In the genomic region with DNA sequence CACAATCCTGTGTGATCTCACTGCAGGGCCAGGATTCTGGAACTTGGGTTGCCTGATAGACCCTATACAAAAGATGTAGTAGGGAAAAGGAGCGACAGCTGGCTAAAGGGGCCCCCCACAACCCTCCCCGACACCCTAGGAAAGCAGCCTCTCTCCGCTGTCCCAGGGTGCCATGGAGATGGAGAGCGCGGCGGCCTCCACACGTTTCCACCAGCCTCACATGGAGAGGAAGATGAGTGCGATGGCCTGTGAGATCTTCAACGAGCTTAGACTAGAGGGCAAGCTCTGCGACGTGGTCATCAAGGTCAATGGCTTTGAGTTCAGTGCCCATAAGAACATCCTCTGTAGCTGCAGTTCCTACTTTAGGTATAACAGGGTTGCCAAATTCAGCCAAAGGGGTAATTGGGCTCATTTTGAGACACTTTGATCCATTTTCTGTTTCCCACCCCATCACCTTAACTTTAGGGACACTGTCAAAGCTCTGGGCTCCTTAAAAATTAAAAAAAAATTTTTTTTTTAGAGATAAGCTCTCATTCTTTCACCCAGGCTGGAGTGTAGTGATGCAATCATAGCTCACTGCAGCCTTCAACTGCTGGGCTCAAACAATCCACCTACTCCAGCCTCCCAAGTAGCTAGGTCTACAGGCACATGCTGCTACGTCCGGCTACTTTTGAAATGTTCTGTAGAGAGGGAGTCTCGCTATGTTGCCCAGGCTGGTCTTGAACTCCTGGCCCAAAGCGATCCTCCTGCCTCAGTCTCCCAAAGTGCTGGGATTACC, we compare ENCODE assay signal across 10 cellular contexts. TPM values are rescaled to one million over a fixed set of nuclear protein-coding genes. Genes with fewer than 3 reads are reported as not detected.
DNase-seq lines count a peak whose midpoint lies in the region; ATAC-seq and TF ChIP-seq lines count a peak whose summit lies in the region.
"Had no signal": no experiment of that assay in that cellular context is flagged by ENCODE, and none has a peak within 500 bp of the region (broad histone marks: within the 10 kb centered on the region; RNA-seq: fewer than 3 reads in every experiment).

A gene (plus strand): TSS at position 65 of the 778 bp plus-strand sequence. CDS start 108 bp downstream, at position 173.

- H3K4me2 ChIP-seq in MM.1S (ENCODE audit: low read depth, low read length) (peak within 1 kb of the TSS; percentile 82), osteoblast (ENCODE audit: insufficient read depth, low read length) (peak within 1 kb of the TSS; percentile 79)

- H3K27me3 ChIP-seq in CD4-positive, alpha-beta T cell (ENCODE audit: control insufficient read depth, insufficient read depth, low read length): no peaks in the 10 kb centered on the region
- H3K27me3 ChIP-seq in MM.1S (replicated peaks; ENCODE audit: insufficient read depth, low read length) (no peaks in the 10 kb centered on the region), ectodermal cell (ENCODE audit: control insufficient read depth, insufficient read depth, low read length, poor library complexity, severe bottlenecking) (peaks cover 6% of the 10 kb centered on the region), osteoblast (ENCODE audit: insufficient read depth, low read length) (no peaks in the 10 kb centered on the region), body of pancreas (no peaks in the 10 kb centered on the region)

- H3K4me3 ChIP-seq in MM.1S (ENCODE audit: low read length): peak within 1 kb of the TSS; percentile 87; the same call in 1 of the 2 replicates
- H3K4me3 ChIP-seq in ectodermal cell (ENCODE audit: insufficient read depth, low read depth, low read length): peak within 1 kb of the TSS; percentile 96
- H3K4me3 ChIP-seq in osteoblast (ENCODE audit: insufficient read depth, low read length): peak within 1 kb of the TSS; percentile 90
- H3K4me3 ChIP-seq in body of pancreas: no peak within 1 kb of the TSS

- H2AFZ ChIP-seq in MM.1S (ENCODE audit: low read length) (peak within 1 kb of the TSS; percentile 79), osteoblast (ENCODE audit: low read length) (peak within 1 kb of the TSS; percentile 73)

- no peak for TF ChIP-seq CTCF in CD4-positive, alpha-beta T cell (IDR thresholded peaks at IDR 0.05)
- no peak for TF ChIP-seq CTCF in MM.1S (IDR thresholded peaks at IDR 0.05; ENCODE audit: low read length)
- TF ChIP-seq CTCF in osteoblast (IDR thresholded peaks at IDR 0.05; ENCODE audit: extremely low read depth, low read depth, low read length): no peak
- no peak for TF ChIP-seq CTCF in body of pancreas (IDR thresholded peaks at IDR 0.05)

- H3K4me1 ChIP-seq in MM.1S (ENCODE audit: low read length): peaks cover 6% of the 10 kb centered on the region; the same call in 1 of the 2 replicates
- H3K4me1 ChIP-seq in ectodermal cell (ENCODE audit: control insufficient read depth, insufficient read depth, low read length): peaks cover 8% of the 10 kb centered on the region
- peaks cover 11% of the 10 kb centered on the region for H3K4me1 ChIP-seq in osteoblast (ENCODE audit: insufficient read depth, low read length)
- peaks cover 18% of the 10 kb centered on the region for H3K4me1 ChIP-seq in body of pancreas

- peaks cover 19% of the 10 kb centered on the region for H3K4me1 Mint-ChIP-seq in CD4-positive, alpha-beta T cell (ENCODE audit: low read depth)

- peak within 1 kb of the TSS; percentile 37; the same call in 1 of the 2 replicates for H3K9ac ChIP-seq in MM.1S (ENCODE audit: low read length)

- no peaks in the 10 kb centered on the region for H3F3A ChIP-seq in MM.1S (ENCODE audit: insufficient read depth, low read length)

- CTCF ChIA-PET in CD4-positive, alpha-beta T cell (lab: Charles Lee): no interaction called here

- H3K27ac Mint-ChIP-seq in CD4-positive, alpha-beta T cell: peak within 1 kb of the TSS; percentile 49

- H3K79me2 ChIP-seq in MM.1S (ENCODE audit: low read length) (no peaks in the 10 kb centered on the region), osteoblast (ENCODE audit: insufficient read depth, low read length) (peaks cover 7% of the 10 kb centered on the region)

- ATAC-seq in CD4-positive, alpha-beta T cell (ENCODE audit: poor library complexity): no peak
- no peak for ATAC-seq in body of pancreas
- ATAC-seq in HG02763 (IDR thresholded peaks at IDR 0.05; ENCODE audit: unreplicated experiment): no peak

- no peaks in the 10 kb centered on the region for H3K27me3 Mint-ChIP-seq in CD4-positive, alpha-beta T cell

- H3K4me3 Mint-ChIP-seq in CD4-positive, alpha-beta T cell: peak within 1 kb of the TSS; percentile 88

- H4K20me1 ChIP-seq in MM.1S (ENCODE audit: insufficient read depth, low read length): no peaks in the 10 kb centered on the region
- no peaks in the 10 kb centered on the region for H4K20me1 ChIP-seq in osteoblast (ENCODE audit: insufficient read depth, low read length)

- POLR2A ChIA-PET in CD4-positive, alpha-beta T cell (lab: Charles Lee): no interaction called here

- no peak within 1 kb of the TSS for H3K27ac ChIP-seq in CD4-positive, alpha-beta T cell (ENCODE audit: low read depth, low read length)
- H3K27ac ChIP-seq in MM.1S (ENCODE audit: low read length): no peak within 1 kb of the TSS
- no peak within 1 kb of the TSS for H3K27ac ChIP-seq in ectodermal cell (ENCODE audit: insufficient read depth, low read depth, low read length, poor library complexity, severe bottlenecking)
- no peak within 1 kb of the TSS for H3K27ac ChIP-seq in osteoblast (ENCODE audit: low read depth, low read length)
- no peak within 1 kb of the TSS for H3K27ac ChIP-seq in body of pancreas

- H3K36me3 Mint-ChIP-seq in CD4-positive, alpha-beta T cell (ENCODE audit: low read depth): peaks cover 12% of the 10 kb centered on the region

- 95% methylated on average over 15 of the region's 15 CpGs for WGBS in ectodermal cell, 2 experiments
- 94% methylated on average over 15 of the region's 15 CpGs for WGBS in body of pancreas, 2 donors

- no peaks in the 10 kb centered on the region for H3K9me3 ChIP-seq in CD4-positive, alpha-beta T cell (ENCODE audit: control insufficient read depth, low read length)
- no peaks in the 10 kb centered on the region for H3K9me3 ChIP-seq in MM.1S (replicated peaks; ENCODE audit: insufficient read depth, low read length)
- no peaks in the 10 kb centered on the region for H3K9me3 ChIP-seq in ectodermal cell (ENCODE audit: control insufficient read depth, low read length)
- H3K9me3 ChIP-seq in osteoblast (ENCODE audit: low read depth, low read length): no peaks in the 10 kb centered on the region
- H3K9me3 ChIP-seq in body of pancreas: no peaks in the 10 kb centered on the region

- no peak for TF ChIP-seq POLR2A in body of pancreas (IDR thresholded peaks at IDR 0.05)

- H3K36me3 ChIP-seq in MM.1S (replicated peaks; ENCODE audit: insufficient read depth, low read length) (no peaks in the 10 kb centered on the region), ectodermal cell (ENCODE audit: control insufficient read depth, insufficient read depth, low read length) (no peaks in the 10 kb centered on the region), osteoblast (ENCODE audit: insufficient read depth, low read length) (peaks cover 7% of the 10 kb centered on the region), body of pancreas (replicated peaks in 1 of 2; ENCODE audit: insufficient read depth in 1 of 2, low read depth in 2 of 2) (no peaks in the 10 kb centered on the region)

- H3K9me2 ChIP-seq in MM.1S (replicated peaks; ENCODE audit: insufficient read depth, low read length): no peaks in the 10 kb centered on the region

- intact Hi-C loops in CD4-positive, alpha-beta T cell (cut with DNase I, micrococcal nuclease): no loop called here
- intact Hi-C loops in body of pancreas (cut with DNase I): no loop called here

- DNase-seq in CD4-positive, alpha-beta T cell: no peak
- no peak for DNase-seq in MM.1S
- DNase-seq in osteoblast (ENCODE audit: insufficient read length, low spot score, missing footprints): no peak
- no peak for DNase-seq in body of pancreas
- no peak for DNase-seq in EL
- DNase-seq in stimulated activated CD4-positive, alpha-beta T cell treated with anti-CD3 and anti-CD28 coated beads, Interleukin-4, amount 100 ng/mL, for 24 hours: no peak
- DNase-seq: NCI-H345 had no signal

- no peaks in the 10 kb centered on the region for H3K9me3 Mint-ChIP-seq in CD4-positive, alpha-beta T cell

RNA-seq across cellular contexts. Expression of the gene that starts here (rescaled TPM):
- total RNA-seq in CD4-positive, alpha-beta T cell: not detected
- polyA plus RNA-seq in ectodermal cell (2013, experiment 1 of 4): not detected
- polyA plus RNA-seq in ectodermal cell (2013, experiment 2 of 4): not detected
- polyA plus RNA-seq in ectodermal cell (2013, experiment 3 of 4): not detected
- polyA plus RNA-seq in ectodermal cell (2013, experiment 4 of 4): not detected
- total RNA-seq in osteoblast: 0.36 and 0.59 TPM in 2 replicates
- total RNA-seq in body of pancreas: not detected
- total RNA-seq: mononuclear cell had no signal

Comparison
In these comparisons a context has a peak if more than half of its experiments do, and no peak if none do; other contexts are left out.
1. H3K4me3 ChIP-seq: peak in MM.1S (single experiment), ectodermal cell (single experiment) and osteoblast (single experiment); none in body of pancreas (0 of 2).